Comparison of ENCODE assay signal across 27 cellular contexts in the genomic region with DNA sequence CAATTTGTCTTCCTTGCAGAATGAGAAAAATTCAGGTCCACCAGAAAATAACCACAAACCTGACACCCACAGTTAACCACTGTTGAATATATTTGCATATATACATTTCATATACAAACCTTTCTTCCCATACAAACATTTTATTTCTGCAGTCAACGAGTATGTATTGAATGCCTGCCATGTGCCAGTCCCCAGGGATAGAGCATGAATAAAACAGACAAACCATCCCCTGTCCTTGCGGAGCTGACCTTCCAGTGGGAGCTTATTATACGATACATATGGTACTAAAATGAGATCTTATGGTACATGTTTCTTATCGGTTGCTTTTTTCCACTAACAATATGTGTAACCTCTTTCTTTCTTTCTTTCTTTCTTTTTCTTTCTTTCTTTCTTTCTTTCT.
DNase-seq lines count a peak whose midpoint lies in the region; ATAC-seq, FAIRE-seq and TF ChIP-seq lines count a peak whose summit lies in the region.
"Had no signal": no experiment of that assay in that cellular context is flagged by ENCODE, and none has a peak within 500 bp of the region (broad histone marks: within the 10 kb centered on the region; RNA-seq: fewer than 3 reads in every experiment).

No MANE protein-coding gene starts in this region.

- BruUV-seq in GM12878 (replicated peaks; lab: Mats Ljungman, UMichigan), result no TSS peak

- WGBS in GM12878 (ENCODE audit: insufficient coverage, insufficient replicate concordance, low lambda C conversion rate, missing lambda C conversion rate), result 57% methylated on average over 4 of the region's 4 CpGs

- H3K4me1 Mint-ChIP-seq in CD4-positive, alpha-beta memory T cell, result peaks cover 29 to 67% (median 49%) of the 10 kb centered on the region in 4 donors
- peaks cover 12 to 77% (median 65%) of the 10 kb centered on the region in 7 donors for H3K4me1 Mint-ChIP-seq in naive thymus-derived CD4-positive, alpha-beta T cell

- CTCF ChIA-PET in CD4-positive, alpha-beta memory T cell (lab: Charles Lee; ENCODE audit: partially characterized antibody), result interaction anchor here (0.9 kb wide), 1 partner anchor 11 kb away, joined by 3 read pairs; no protein-coding TSS in a partner anchor
- CTCF ChIA-PET in GM12878 (lab: Yijun Ruan, JAX), result interaction anchor here (0.9 to 1.4 kb wide), 2 partner anchors 18 to 109 kb away, joined by 4 to 7 read pairs; no protein-coding TSS in a partner anchor
- CTCF ChIA-PET in naive thymus-derived CD4-positive, alpha-beta T cell (lab: Charles Lee), result interaction anchor here (1.3 kb wide), 1 partner anchor 18 kb away, joined by 3 read pairs; no protein-coding TSS in a partner anchor

- peaks cover 5% of the 10 kb centered on the region for H3K79me2 ChIP-seq in GM12878 (ENCODE audit: control insufficient read depth, insufficient read depth, low read length)

- H3K4me3 ChIP-seq in BE2C (ENCODE audit: low read depth, low read length) (no peak overlapping the region), GM12878 (no peak overlapping the region)
- H3K4me3 ChIP-seq in CD4-positive, alpha-beta memory T cell (ENCODE audit: low read length in 2 of 2), result no peak overlapping the region
- H3K4me3 ChIP-seq in naive thymus-derived CD4-positive, alpha-beta T cell (ENCODE audit: low read length), result no peak overlapping the region
- H3K4me3 ChIP-seq: coronary artery, prostate gland, SK-N-MC, transverse colon had no signal

- SMC1A ChIA-PET in GM12878 (lab: Charles Lee; ENCODE audit: uncharacterized antibody, unreplicated experiment), result interaction anchor here (0.9 to 1.9 kb wide), 4 partner anchors 10 to 39 kb away, joined by 3 to 4 read pairs (median 4); no protein-coding TSS in a partner anchor

- H3K27ac ChIP-seq in CD4-positive, alpha-beta memory T cell (ENCODE audit: low read depth, low read length), result no peak overlapping the region
- H3K27ac ChIP-seq in GM12878 (ENCODE audit: control insufficient read depth, insufficient read depth), result no peak overlapping the region
- H3K27ac ChIP-seq in naive thymus-derived CD4-positive, alpha-beta T cell (ENCODE audit: low read depth, low read length), result no peak overlapping the region
- H3K27ac ChIP-seq: coronary artery, SK-N-MC, transverse colon had no signal

- peak overlapping the region in 5 of 7 donors; percentile 13 to 48 (median 29) for H3K27ac Mint-ChIP-seq in CD4-positive, alpha-beta memory T cell
- peak overlapping the region in 5 of 9 donors; percentile 7 to 74 (median 59) for H3K27ac Mint-ChIP-seq in naive thymus-derived CD4-positive, alpha-beta T cell
- H3K27ac Mint-ChIP-seq: T-helper 1 cell treated with Interleukin-12 subunit alpha and Interleukin-12 subunit beta and Interleukin-4 antibody, amounts not matched to agents 30 μg/mL and 1 μg/mL, for 36 hours had no signal

- H3K4me3 Mint-ChIP-seq in CD4-positive, alpha-beta memory T cell, result no peak overlapping the region
- H3K4me3 Mint-ChIP-seq in naive thymus-derived CD4-positive, alpha-beta T cell, result peak overlapping the region in 2 of 10 donors; percentile 11 to 34
- H3K4me3 Mint-ChIP-seq: T-helper 1 cell treated with Interleukin-12 subunit alpha and Interleukin-12 subunit beta and Interleukin-4 antibody, amounts not matched to agents 30 μg/mL and 1 μg/mL, for 36 hours had no signal

- no peaks in the 10 kb centered on the region for H3K9me3 ChIP-seq in BE2C
- no peaks in the 10 kb centered on the region for H3K9me3 ChIP-seq in CD4-positive, alpha-beta memory T cell (ENCODE audit: control insufficient read depth in 1 of 2, low read length in 2 of 2)
- H3K9me3 ChIP-seq in GM12878 (replicated peaks; ENCODE audit: control insufficient read depth, insufficient read depth, low read length), result no peaks in the 10 kb centered on the region; the same call in 2 of the 3 replicates
- no peaks in the 10 kb centered on the region for H3K9me3 ChIP-seq in naive thymus-derived CD4-positive, alpha-beta T cell (ENCODE audit: control insufficient read depth in 2 of 3, low read length in 3 of 3)
- H3K9me3 ChIP-seq: prostate gland, transverse colon had no signal

- H3K36me3 ChIP-seq in BE2C (no peaks in the 10 kb centered on the region), GM12878 (ENCODE audit: control insufficient read depth in 2 of 2, insufficient read depth in 2 of 2, low read length in 1 of 2) (no peaks in the 10 kb centered on the region)
- H3K36me3 ChIP-seq in CD4-positive, alpha-beta memory T cell (ENCODE audit: insufficient read depth, low read length), result no peaks in the 10 kb centered on the region
- no peaks in the 10 kb centered on the region for H3K36me3 ChIP-seq in naive thymus-derived CD4-positive, alpha-beta T cell (ENCODE audit: control insufficient read depth in 2 of 3, insufficient read depth in 3 of 3, low read length in 3 of 3)
- H3K36me3 ChIP-seq: prostate gland, transverse colon had no signal

- H3K36me3 Mint-ChIP-seq in CD4-positive, alpha-beta memory T cell, result peaks cover 6% of the 10 kb centered on the region in 2 donors
- peaks cover 0 to 21% (median 10%) of the 10 kb centered on the region in 5 donors for H3K36me3 Mint-ChIP-seq in naive thymus-derived CD4-positive, alpha-beta T cell

- H3K9me3 Mint-ChIP-seq in CD4-positive, alpha-beta memory T cell, result peaks cover 0 to 2% (median 0%) of the 10 kb centered on the region in 8 donors
- peaks cover 0 to 4% (median 0%) of the 10 kb centered on the region in 11 donors for H3K9me3 Mint-ChIP-seq in naive thymus-derived CD4-positive, alpha-beta T cell

- H2AFZ ChIP-seq in GM12878 (ENCODE audit: control insufficient read depth, low read depth, low read length), result no peak overlapping the region

- ATAC-seq in GM12878, result no peak
- no peak for ATAC-seq in naive thymus-derived CD4-positive, alpha-beta T cell
- ATAC-seq: activated CD4-positive, CD25-positive, alpha-beta regulatory T cell treated with anti-CD3 and anti-CD28 coated beads, Interleukin-2, amount 50 U/mL, for 24 hours; sciatic nerve had no signal

- no peak overlapping the region for H3K9ac ChIP-seq in GM12878 (ENCODE audit: control insufficient read depth, insufficient read depth, low read length)

- TF ChIP-seq CTCF in BE2C (IDR thresholded peaks at IDR 0.05; ENCODE audit: low read depth, low read length) (no peak), GM12878 (IDR thresholded peaks at IDR 0.05 in 2 of 3, conservative IDR thresholded peaks at IDR 0.05 in 1 of 3; ENCODE audit: control insufficient read depth in 2 of 3, extremely low read depth in 1 of 3, insufficient read depth in 1 of 3, low read depth in 3 of 3, low read length in 3 of 3) (no peak)

- intact Hi-C loops in CD4-positive, alpha-beta memory T cell (cut with micrococcal nuclease), result no loop called here
- intact Hi-C loops in GM12878 (cut with micrococcal nuclease; ENCODE audit: unreplicated experiment), result no loop called here
- intact Hi-C loops in naive thymus-derived CD4-positive, alpha-beta T cell (cut with micrococcal nuclease), result no loop called here

- TF ChIP-seq EP300 in GM12878 (IDR thresholded peaks at IDR 0.05; ENCODE audit: borderline replicate concordance in 1 of 2, control insufficient read depth in 1 of 2, low read depth in 2 of 2, low read length in 2 of 2), result no peak

- TF ChIP-seq POLR2A in GM12878 (IDR thresholded peaks at IDR 0.05; ENCODE audit: low read depth, low read length), result no peak

- RAD21 ChIA-PET in GM12878 (lab: Charles Lee; ENCODE audit: unreplicated experiment), result interaction anchor here (1.6 kb wide), 1 partner anchor 119 kb away, joined by 4 read pairs; no protein-coding TSS in a partner anchor

- in situ Hi-C loops in GM12878 (cut with MboI), result no loop called here

- POLR2A ChIA-PET in CD4-positive, alpha-beta memory T cell (lab: Charles Lee; ENCODE audit: partially characterized antibody), result no interaction called here
- POLR2A ChIA-PET in GM12878 (lab: Charles Lee), result interaction anchor here (1.0 kb wide), 1 partner anchor 8 kb away, joined by 5 read pairs; no protein-coding TSS in a partner anchor
- POLR2A ChIA-PET in naive thymus-derived CD4-positive, alpha-beta T cell (lab: Charles Lee), result interaction anchor here (1.0 kb wide), 1 partner anchor 15 kb away, joined by 3 read pairs; no protein-coding TSS in a partner anchor

- H3K4me1 ChIP-seq in BE2C (peaks cover 30% of the 10 kb centered on the region), GM12878 (ENCODE audit: control insufficient read depth, insufficient read depth, low read length) (no peaks in the 10 kb centered on the region; the same call in 1 of the 2 replicates)
- H3K4me1 ChIP-seq in CD4-positive, alpha-beta memory T cell (ENCODE audit: insufficient read depth, low read length), result peaks cover 25% of the 10 kb centered on the region
- H3K4me1 ChIP-seq in naive thymus-derived CD4-positive, alpha-beta T cell (ENCODE audit: control insufficient read depth in 2 of 2, insufficient read depth in 2 of 2, low read length in 2 of 2), result peaks cover 11 to 36% of the 10 kb centered on the region in 2 donors
- H3K4me1 ChIP-seq: prostate gland had no signal

- H3K27me3 ChIP-seq in BE2C, result no peaks in the 10 kb centered on the region
- no peaks in the 10 kb centered on the region for H3K27me3 ChIP-seq in CD4-positive, alpha-beta memory T cell (ENCODE audit: insufficient read depth, low read length)
- H3K27me3 ChIP-seq in GM12878 (replicated peaks in 1 of 2; ENCODE audit: control insufficient read depth in 2 of 2, insufficient read depth in 2 of 2, low read length in 1 of 2), result no peaks in the 10 kb centered on the region
- H3K27me3 ChIP-seq in naive thymus-derived CD4-positive, alpha-beta T cell (ENCODE audit: control insufficient read depth in 2 of 2, insufficient read depth in 2 of 2, low read length in 2 of 2), result no peaks in the 10 kb centered on the region
- H3K27me3 ChIP-seq: transverse colon had no signal

- no peaks in the 10 kb centered on the region for H3K27me3 Mint-ChIP-seq in CD4-positive, alpha-beta memory T cell
- H3K27me3 Mint-ChIP-seq in naive thymus-derived CD4-positive, alpha-beta T cell, result no peaks in the 10 kb centered on the region

- no peak overlapping the region for H3K4me2 ChIP-seq in GM12878 (ENCODE audit: control insufficient read depth, insufficient read depth)

- no peak for FAIRE-seq in GM12878 (lab: Jason Lieb, UNC)
- FAIRE-seq: bronchial epithelial cell had no signal

- DNase-seq in BE2C (peak; percentile 40), GM12878 (ENCODE audit: low read depth, low spot score) (no peak), NCI-H2029 treated with DMSO at 0.1 percent for 48 hours (lab: John Stamatoyannopoulos, UW) (no peak), OCI-M1 (lab: John Stamatoyannopoulos, UW) (no peak), RKO (ENCODE audit: low spot score) (no peak)
- no peak for DNase-seq in CD4-positive, alpha-beta memory T cell
- no peak for DNase-seq in naive thymus-derived CD4-positive, alpha-beta T cell
- DNase-seq: activated CD4-positive, alpha-beta T cell treated with anti-CD3 and anti-CD28 coated beads, Interleukin-2, amount 50 U/mL, for 48 hours; activated CD8-positive, alpha-beta memory T cell treated with anti-CD3 and anti-CD28 coated beads, Interleukin-2, amount 50 U/mL, for 4 hours; activated naive CD4-positive, alpha-beta T cell treated with anti-CD3 and anti-CD28 coated beads, Interleukin-2, amount 50 U/mL, for 16 hours; effector memory CD4-positive, alpha-beta T cell; islet precursor cell; Kasumi-1; NCI-H1417 treated with DMSO at 0.1 percent for 48 hours; NCI-H2081 treated with DMSO at 0.1 percent for 48 hours; NCI-H345; NCI-H82; stimulated activated CD4-positive, alpha-beta T cell treated with anti-CD3 and anti-CD28 coated beads, Interleukin-12 subunit alpha, Interleukin-12 subunit beta, amount 100 ng/mL, for 4 hours; stimulated activated CD4-positive, alpha-beta T cell treated with anti-CD3 and anti-CD28 coated beads, Interleukin-4, amount 100 ng/mL, for 1 hour; transverse colon had no signal

- H4K20me1 ChIP-seq in GM12878 (ENCODE audit: control insufficient read depth, insufficient read depth), result no peaks in the 10 kb centered on the region

- TF ChIP-seq RAD21 in GM12878 (IDR thresholded peaks at IDR 0.05; ENCODE audit: insufficient read depth, low read depth, low read length), result no peak
